ENCODE assay signal across 19 cellular contexts in genomic region chr12:74782086-74782485, GRCh38.
A peak's percentile ranks its signal among the peaks of the same experiment; 100 is the strongest.
DNase-seq lines count a peak whose midpoint lies in the region; ATAC-seq, FAIRE-seq and TF ChIP-seq lines count a peak whose summit lies in the region.
"Had no signal": no experiment of that assay in that cellular context is flagged by ENCODE, and none has a peak within 500 bp of the region (broad histone marks: within the 10 kb centered on the region; RNA-seq: fewer than 3 reads in every experiment).

No MANE protein-coding gene starts in this region.

- H3K79me2 ChIP-seq in smooth muscle cell (ENCODE audit: low read depth) = no peaks in the 10 kb centered on the region

- H4K20me1 ChIP-seq in smooth muscle cell (ENCODE audit: low read depth) = no peaks in the 10 kb centered on the region

- H3K4me1 ChIP-seq in smooth muscle cell (ENCODE audit: low read depth) = no peaks in the 10 kb centered on the region
- H3K4me1 ChIP-seq in small intestine (ENCODE audit: control insufficient read depth in 2 of 2, insufficient read depth in 1 of 2, low read depth in 1 of 2, low read length in 1 of 2) = no peaks in the 10 kb centered on the region

- H3K4me2 ChIP-seq in smooth muscle cell = peak overlapping the region; percentile 41

- H3F3A ChIP-seq in smooth muscle cell (ENCODE audit: low read depth) = peaks cover 7% of the 10 kb centered on the region

- no peak for FAIRE-seq in small intestine (lab: Jason Lieb, UNC)
- FAIRE-seq: GM12878, H1 had no signal

- H2AFZ ChIP-seq in smooth muscle cell (ENCODE audit: low read depth) = no peak overlapping the region

- H3K27me3 ChIP-seq in brain microvascular endothelial cell (replicated peaks) (no peaks in the 10 kb centered on the region), smooth muscle cell (ENCODE audit: low read depth) (no peaks in the 10 kb centered on the region), small intestine (ENCODE audit: control insufficient read depth in 2 of 2, insufficient read depth in 2 of 2, low read length in 2 of 2) (no peaks in the 10 kb centered on the region)

- peak; percentile 23 for DNase-seq in NCI-H82 (lab: John Stamatoyannopoulos, UW)
- no peak for DNase-seq in NCI-H82 treated with DMSO at 0.1 percent for 48 hours (lab: John Stamatoyannopoulos, UW; ENCODE audit: unreplicated experiment)
- DNase-seq in brain microvascular endothelial cell = no peak
- peak; percentile 50 for DNase-seq in myocyte (ENCODE audit: low read depth)
- DNase-seq in smooth muscle cell (lab: John Stamatoyannopoulos, UW; ENCODE audit: unreplicated experiment) = no peak
- no peak for DNase-seq in small intestine
- DNase-seq in NCI-H2227 (lab: John Stamatoyannopoulos, UW; ENCODE audit: unreplicated experiment) = no peak
- DNase-seq: CD8-positive, alpha-beta T cell; DND-41; KBM-7; NCI-H1105 treated with DMSO at 0.1 percent for 48 hours; NCI-H187; NCI-H69; OCI-M1; SHP77 treated with DMSO at 0.1 percent for 48 hours had no signal

- H3K27ac ChIP-seq in brain microvascular endothelial cell (peak overlapping the region; percentile 7), smooth muscle cell (ENCODE audit: low read depth) (peak overlapping the region; percentile 85), small intestine (ENCODE audit: low read depth in 1 of 2, low read length in 1 of 2) (no peak overlapping the region)
- H3K27ac ChIP-seq: 22Rv1 had no signal

- in situ Hi-C loops in brain microvascular endothelial cell (cut with HindIII; ENCODE audit: low pct_ligation_motif_present, low sequenced_read_pairs) = no loop called here

- no peak for TF ChIP-seq CTCF in brain microvascular endothelial cell (IDR thresholded peaks at IDR 0.05; ENCODE audit: low read depth, low read length, missing control alignments)
- no peak for TF ChIP-seq CTCF in smooth muscle cell (IDR thresholded peaks at IDR 0.05; ENCODE audit: borderline replicate concordance, insufficient read depth, poor library complexity, severe bottlenecking)

- no peak overlapping the region for H3K4me3 ChIP-seq in brain microvascular endothelial cell (ENCODE audit: low read depth, low read length)
- H3K4me3 ChIP-seq in smooth muscle cell = no peak overlapping the region
- no peak overlapping the region for H3K4me3 ChIP-seq in small intestine (ENCODE audit: low read depth in 1 of 2, low read length in 2 of 2)
- H3K4me3 ChIP-seq: GM12878 had no signal

- WGBS in smooth muscle cell (ENCODE audit: low lambda C conversion rate) = 67% methylated on average over 1 of the region's 1 CpG
- WGBS in small intestine, 3 donors = 57 to 92% (median 73%) methylated on average over 1 of the region's 1 CpG

- no peak for ATAC-seq in HG03135 (IDR thresholded peaks at IDR 0.05; ENCODE audit: unreplicated experiment)
- ATAC-seq: CD8-positive, alpha-beta T cell; GM12878 had no signal

- H3K36me3 ChIP-seq in brain microvascular endothelial cell (replicated peaks) (no peaks in the 10 kb centered on the region), smooth muscle cell (ENCODE audit: low read depth) (no peaks in the 10 kb centered on the region), small intestine (ENCODE audit: control insufficient read depth in 2 of 2, insufficient read depth in 2 of 2, low read length in 2 of 2) (no peaks in the 10 kb centered on the region)

- H3K9me3 ChIP-seq in smooth muscle cell (replicated peaks; ENCODE audit: low read depth) = no peaks in the 10 kb centered on the region
- H3K9me3 ChIP-seq in small intestine (ENCODE audit: control insufficient read depth, low read depth) = no peaks in the 10 kb centered on the region

- no peak overlapping the region for H3K9ac ChIP-seq in smooth muscle cell (ENCODE audit: low read depth)

Comparison
In these comparisons a context has a peak if more than half of its experiments do, and no peak if none do; other contexts are left out.
1. DNase-seq: peak in NCI-H82 (single experiment) and myocyte (single experiment); none in NCI-H82 treated with DMSO at 0.1 percent for 48 hours (single experiment), brain microvascular endothelial cell (single experiment), smooth muscle cell (single experiment), small intestine (single experiment) and NCI-H2227 (single experiment).
2. H3K27ac ChIP-seq: peak in brain microvascular endothelial cell (single experiment) and smooth muscle cell (single experiment); none in small intestine (0 of 2).